Comparison of ENCODE assay signal across 16 cellular contexts in the genomic region with DNA sequence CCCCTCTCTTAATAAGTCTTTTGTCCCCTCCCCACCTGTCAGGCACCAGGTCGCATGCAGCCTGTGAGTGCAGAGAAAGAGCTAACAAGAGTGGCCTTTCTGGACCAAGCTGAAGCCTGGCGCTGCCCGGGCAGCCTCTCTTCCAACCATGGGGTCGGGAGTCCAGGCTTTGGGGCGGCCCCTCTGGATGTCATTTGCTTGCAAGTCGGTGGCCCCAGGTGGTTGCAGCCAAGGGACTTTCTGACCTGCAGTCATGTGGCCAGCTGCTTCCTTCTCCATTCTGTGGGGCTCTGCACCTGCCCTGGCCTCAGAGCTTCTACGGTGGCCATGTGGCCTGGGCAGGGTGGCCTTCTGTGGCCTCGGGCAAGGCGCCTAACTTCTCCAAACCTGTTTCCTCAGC.
DNase-seq lines count a peak whose midpoint lies in the region; ATAC-seq and TF ChIP-seq lines count a peak whose summit lies in the region.
"Had no signal": no experiment of that assay in that cellular context is flagged by ENCODE, and none has a peak within 500 bp of the region (broad histone marks: within the 10 kb centered on the region; RNA-seq: fewer than 3 reads in every experiment).

No MANE protein-coding gene starts in this region.

- no peaks in the 10 kb centered on the region for H3K4me1 ChIP-seq in endodermal cell (ENCODE audit: control insufficient read depth, insufficient read depth, low read length)
- H3K4me1 ChIP-seq in right lobe of liver: peaks cover 0 to 32% (median 8%) of the 10 kb centered on the region in 4 donors
- H3K4me1 ChIP-seq in upper lobe of right lung: no peaks in the 10 kb centered on the region

- no peak overlapping the region for H3K4me3 Mint-ChIP-seq in endodermal cell
- H3K4me3 Mint-ChIP-seq: B cell; CD8-positive, alpha-beta T cell; HFFc6; IgD-negative memory B cell had no signal

- peaks cover 32% of the 10 kb centered on the region for H3K27me3 ChIP-seq in endodermal cell (ENCODE audit: control insufficient read depth, insufficient read depth, low read length, poor library complexity, severe bottlenecking)
- no peaks in the 10 kb centered on the region for H3K27me3 ChIP-seq in right lobe of liver
- H3K27me3 ChIP-seq in upper lobe of right lung: no peaks in the 10 kb centered on the region
- H3K27me3 ChIP-seq: BLaER1 treated with 17β-estradiol and CSF1 and Interleukin-3, amounts not matched to agents 10 nM and 100 nM had no signal

- WGBS in endodermal cell (ENCODE audit: insufficient coverage in 1 of 2, insufficient read length in 1 of 2), 2 experiments: 86 to 96% methylated on average over 4 to 9 of the region's 9 CpGs
- WGBS in right lobe of liver (ENCODE audit: insufficient coverage, low coverage, low lambda C conversion rate, missing lambda C conversion rate): 30% methylated on average over 2 of the region's 9 CpGs

- no peak overlapping the region for H3K9ac ChIP-seq in endodermal cell (ENCODE audit: extremely low read depth, low read length, poor library complexity, severe bottlenecking)
- H3K9ac ChIP-seq: BLaER1 treated with 17β-estradiol and CSF1 and Interleukin-3, amounts not matched to agents 10 nM and 100 nM had no signal

- H3K27ac ChIP-seq in endodermal cell (ENCODE audit: low read depth, low read length): no peak overlapping the region
- H3K27ac ChIP-seq in right lobe of liver: peak overlapping the region in 2 of 3 donors; percentile 41 to 62
- no peak overlapping the region for H3K27ac ChIP-seq in upper lobe of right lung
- H3K27ac ChIP-seq: BLaER1 treated with 17β-estradiol and CSF1 and Interleukin-3, amounts not matched to agents 10 nM and 100 nM had no signal

- TF ChIP-seq CTCF in endodermal cell (conservative IDR thresholded peaks at IDR 0.05): no peak
- no peak for TF ChIP-seq CTCF in right lobe of liver (IDR thresholded peaks at IDR 0.05)
- TF ChIP-seq CTCF in upper lobe of right lung (IDR thresholded peaks at IDR 0.05): no peak

- H3K4me3 ChIP-seq in endodermal cell (ENCODE audit: low read length): no peak overlapping the region
- no peak overlapping the region for H3K4me3 ChIP-seq in right lobe of liver
- no peak overlapping the region for H3K4me3 ChIP-seq in upper lobe of right lung
- H3K4me3 ChIP-seq: BLaER1 treated with 17β-estradiol and CSF1 and Interleukin-3, amounts not matched to agents 10 nM and 100 nM had no signal

- H3K9me3 Mint-ChIP-seq in endodermal cell: no peaks in the 10 kb centered on the region
- H3K9me3 Mint-ChIP-seq: CD8-positive, alpha-beta T cell; HFFc6; IgD-negative memory B cell had no signal

- no peak for TF ChIP-seq POLR2A in right lobe of liver (IDR thresholded peaks at IDR 0.05)

- peaks cover 20% of the 10 kb centered on the region for H3K27me3 Mint-ChIP-seq in endodermal cell (ENCODE audit: insufficient read depth)
- H3K27me3 Mint-ChIP-seq: B cell, IgD-negative memory B cell had no signal

- no peak overlapping the region for H3K27ac Mint-ChIP-seq in endodermal cell
- H3K27ac Mint-ChIP-seq: B cell; CD8-positive, alpha-beta T cell; HFFc6; IgD-negative memory B cell had no signal

- H3K36me3 ChIP-seq in endodermal cell (ENCODE audit: control insufficient read depth, insufficient read depth, low read length) (no peaks in the 10 kb centered on the region), right lobe of liver (no peaks in the 10 kb centered on the region), upper lobe of right lung (no peaks in the 10 kb centered on the region)
- H3K36me3 ChIP-seq: BLaER1 treated with 17β-estradiol and CSF1 and Interleukin-3, amounts not matched to agents 10 nM and 100 nM had no signal

- DNase-seq in RPMI8226 (peak; percentile 13), endodermal cell (peak; percentile 34), right lobe of liver (peak; percentile 62 to 92 (median 90)), upper lobe of right lung (peak; percentile 48), kidney tubule cell (ENCODE audit: low spot score) (no peak), NCI-H1092 treated with DMSO at 0.1 percent for 48 hours (lab: John Stamatoyannopoulos, UW) (no peak)
- DNase-seq in activated CD4-positive, alpha-beta T cell treated with anti-CD3 and anti-CD28 coated beads for 4 hours: no peak
- DNase-seq: Calu3; CD8-positive, alpha-beta T cell; DMS79 treated with DMSO at 0.1 percent for 48 hours; GF-D8; HFFc6 had no signal

- ATAC-seq in right lobe of liver: peak; percentile 65 to 81 (median 81)
- ATAC-seq in upper lobe of right lung: no peak
- ATAC-seq: CD8-positive, alpha-beta T cell; HCT116 had no signal

- H3K9me3 ChIP-seq in endodermal cell (ENCODE audit: control insufficient read depth, low read length) (no peaks in the 10 kb centered on the region), right lobe of liver (no peaks in the 10 kb centered on the region), upper lobe of right lung (no peaks in the 10 kb centered on the region)
- H3K9me3 ChIP-seq: BLaER1 treated with 17β-estradiol and CSF1 and Interleukin-3, amounts not matched to agents 10 nM and 100 nM had no signal

- intact Hi-C loops in right lobe of liver (cut with DNase I): no loop called here
- intact Hi-C loops in upper lobe of right lung (cut with DNase I): no loop called here

- H3K36me3 Mint-ChIP-seq in endodermal cell (ENCODE audit: low read depth): no peaks in the 10 kb centered on the region
- H3K36me3 Mint-ChIP-seq: CD8-positive, alpha-beta T cell; IgD-negative memory B cell had no signal

- H3K4me1 Mint-ChIP-seq in endodermal cell: peaks cover 5% of the 10 kb centered on the region
- H3K4me1 Mint-ChIP-seq: B cell, IgD-negative memory B cell had no signal

Comparison
In these comparisons a context has a peak if more than half of its experiments do, and no peak if none do; other contexts are left out.
1. DNase-seq: peak in RPMI8226 (single experiment), endodermal cell (single experiment), right lobe of liver (3 of 3) and upper lobe of right lung (single experiment); none in kidney tubule cell (single experiment), activated CD4-positive, alpha-beta T cell treated with anti-CD3 and anti-CD28 coated beads for 4 hours (0 of 2) and NCI-H1092 treated with DMSO at 0.1 percent for 48 hours (single experiment).
2. H3K27ac ChIP-seq: peak in right lobe of liver (2 of 3); none in endodermal cell (single experiment) and upper lobe of right lung (single experiment).